9 cellular contexts compared by ENCODE assay signal in the genomic region with DNA sequence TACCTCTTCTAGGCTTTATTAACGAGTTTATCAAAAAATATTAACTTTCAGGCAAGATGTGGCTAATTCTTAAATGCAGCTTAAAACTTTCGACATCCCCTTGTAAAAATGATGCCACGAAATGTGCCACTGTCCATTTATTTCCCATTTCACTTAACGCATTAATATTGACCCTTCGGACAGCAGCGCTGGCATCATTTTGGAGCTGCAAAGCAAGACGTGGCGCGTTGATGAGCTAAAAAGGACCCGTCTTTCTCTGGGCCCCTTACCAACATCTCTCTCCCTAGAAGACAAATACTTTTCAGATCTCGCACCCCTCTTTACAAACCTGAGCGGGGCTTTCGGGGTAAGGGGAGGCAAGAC.
DNase-seq lines count a peak whose midpoint lies in the region; ATAC-seq, FAIRE-seq and TF ChIP-seq lines count a peak whose summit lies in the region.
"Had no signal": no experiment of that assay in that cellular context is flagged by ENCODE, and none has a peak within 500 bp of the region (broad histone marks: within the 10 kb centered on the region; RNA-seq: fewer than 3 reads in every experiment).

No MANE protein-coding gene starts in this region.

- no peaks in the 10 kb centered on the region for H3K9me1 ChIP-seq in endothelial cell of umbilical vein (replicated peaks; ENCODE audit: control insufficient read depth, extremely low read depth, insufficient read depth, low read length)

- no peak for TF ChIP-seq EP300 in ovary (IDR thresholded peaks at IDR 0.05)

- H3K9me3 Mint-ChIP-seq in Calu3 (ENCODE audit: low read depth, unreplicated experiment): no peaks in the 10 kb centered on the region

- DNase-seq in Calu3: no peak
- DNase-seq in NCI-H748 treated with DMSO at 0.1 percent for 48 hours (lab: John Stamatoyannopoulos, UW): peak; percentile 23
- DNase-seq in endothelial cell of umbilical vein (ENCODE audit: low read depth, low spot score): no peak
- no peak for DNase-seq in ovary
- DNase-seq in HEK293T (ENCODE audit: extremely low spot score): no peak

- H3K4me1 ChIP-seq in endothelial cell of umbilical vein (ENCODE audit: control insufficient read depth, extremely low read depth, insufficient read depth, low read length) (peaks cover 21% of the 10 kb centered on the region), ovary (ENCODE audit: insufficient read depth) (no peaks in the 10 kb centered on the region)

- dilution Hi-C loops in endothelial cell of umbilical vein (cut with MboI; ENCODE audit: extremely low pct_ligation_motif_present, low sequenced_read_pairs): loop anchor here (25.0 kb wide), 1 partner anchor 500 kb away; a partner anchor contains a TSS

- no peaks in the 10 kb centered on the region for H4K20me1 ChIP-seq in endothelial cell of umbilical vein (replicated peaks; ENCODE audit: control insufficient read depth, extremely low read depth, insufficient read depth, low read length)

- H3K79me2 ChIP-seq in endothelial cell of umbilical vein (ENCODE audit: control insufficient read depth, insufficient read depth, low read length): no peaks in the 10 kb centered on the region

- no peaks in the 10 kb centered on the region for H3K27me3 ChIP-seq in endothelial cell of umbilical vein (ENCODE audit: control insufficient read depth in 2 of 2, insufficient read depth in 2 of 2, low read length in 2 of 2)
- no peaks in the 10 kb centered on the region for H3K27me3 ChIP-seq in ovary

- peak overlapping the region; percentile 79 for H3K27ac ChIP-seq in endothelial cell of umbilical vein (ENCODE audit: insufficient read depth, low read depth, low read length)
- peak overlapping the region; percentile 78 to 88 for H3K27ac ChIP-seq in ovary

- H3K27me3 Mint-ChIP-seq in Calu3 (ENCODE audit: unreplicated experiment): no peaks in the 10 kb centered on the region

- FAIRE-seq in endothelial cell of umbilical vein (lab: Jason Lieb, UNC): no peak
- FAIRE-seq: K562 had no signal

- POLR2A ChIA-PET in endothelial cell of umbilical vein (lab: Charles Lee) (interaction anchor here (0.5 to 1.3 kb wide), 6 partner anchors 54 to 516 kb away, joined by 3 to 11 read pairs (median 3); no protein-coding TSS in a partner anchor), HEK293T (lab: Yijun Ruan, JAX) (interaction anchor here (1.2 to 1.8 kb wide), 4 partner anchors 83 to 507 kb away, joined by 3 to 6 read pairs (median 4); no protein-coding TSS in a partner anchor)

- no peaks in the 10 kb centered on the region for H3K4me1 Mint-ChIP-seq in Calu3 (ENCODE audit: low read depth, unreplicated experiment)

- H3K9me3 ChIP-seq in endothelial cell of umbilical vein (replicated peaks; ENCODE audit: control insufficient read depth, insufficient read depth, low read length): no peaks in the 10 kb centered on the region
- H3K9me3 ChIP-seq in ovary: no peaks in the 10 kb centered on the region

- H3K9ac ChIP-seq in endothelial cell of umbilical vein (replicated peaks; ENCODE audit: extremely low read depth, insufficient read depth, low read length): peak overlapping the region; percentile 79

- ATAC-seq in GM19455 (IDR thresholded peaks at IDR 0.05; ENCODE audit: unreplicated experiment): no peak
- ATAC-seq in GM18873 (IDR thresholded peaks at IDR 0.05; ENCODE audit: low FRiP score, unreplicated experiment): no peak
- ATAC-seq in HG03045 (IDR thresholded peaks at IDR 0.05; ENCODE audit: unreplicated experiment): no peak

- CTCF ChIA-PET in Calu3 (lab: Charles Lee): interaction anchor here (0.6 to 3.0 kb wide), 4 partner anchors 15 to 497 kb away, joined by 3 to 18 read pairs (median 12); no protein-coding TSS in a partner anchor
- CTCF ChIA-PET in endothelial cell of umbilical vein (lab: Charles Lee): interaction anchor here (0.8 to 7.9 kb wide), 25 partner anchors 14 to 524 kb away, joined by 3 to 140 read pairs (median 8); a partner anchor contains a TSS
- CTCF ChIA-PET in HEK293T (lab: Yijun Ruan, JAX): interaction anchor here (0.6 to 1.9 kb wide), 9 partner anchors 17 to 511 kb away, joined by 3 to 6 read pairs (median 4); no protein-coding TSS in a partner anchor

- peak overlapping the region; percentile 62 for H2AFZ ChIP-seq in endothelial cell of umbilical vein (ENCODE audit: low read depth, low read length)

- peaks cover 16% of the 10 kb centered on the region for H3K36me3 Mint-ChIP-seq in Calu3 (ENCODE audit: insufficient read depth, unreplicated experiment)

- peak overlapping the region; percentile 78 for H3K4me3 Mint-ChIP-seq in Calu3 (ENCODE audit: low read depth, unreplicated experiment)

- H3K4me3 ChIP-seq in endothelial cell of umbilical vein (replicated peaks in 1 of 3; ENCODE audit: insufficient read depth in 1 of 3, low read depth in 1 of 3, low read length in 3 of 3) (peak overlapping the region; percentile 9 to 59 (median 55)), ovary (peak overlapping the region; percentile 59)
- H3K4me3 ChIP-seq: K562 had no signal

- TF ChIP-seq CTCF in Calu3 (IDR thresholded peaks at IDR 0.05; ENCODE audit: unreplicated experiment): no peak
- TF ChIP-seq CTCF in endothelial cell of umbilical vein (IDR thresholded peaks at IDR 0.05; ENCODE audit: extremely low read depth in 1 of 2, insufficient read depth in 1 of 2, low read depth in 1 of 2, low read length in 2 of 2): no peak
- TF ChIP-seq CTCF in ovary (IDR thresholded peaks at IDR 0.05): no peak

- intact Hi-C loops in Calu3 (cut with micrococcal nuclease; ENCODE audit: unreplicated experiment) (loop anchor here (2.0 to 5.0 kb wide), 3 partner anchors 55 to 305 kb away; no protein-coding TSS in a partner anchor), endothelial cell of umbilical vein (cut with micrococcal nuclease) (loop anchor here (1.0 kb wide), 1 partner anchor 71 kb away; no protein-coding TSS in a partner anchor), ovary (cut with DNase I) (loop anchor here (2.0 to 10.0 kb wide), 5 partner anchors 180 to 518 kb away; a partner anchor contains a TSS)

- BruUV-seq in Calu3 (replicated peaks; lab: Mats Ljungman, UMichigan) (TSS peak; percentile 64), endothelial cell of umbilical vein (replicated peaks; lab: Mats Ljungman, UMichigan) (TSS peak; percentile 44)

- no peak for TF ChIP-seq POLR2A in endothelial cell of umbilical vein (IDR thresholded peaks at IDR 0.05; ENCODE audit: low read depth, low read length)
- TF ChIP-seq POLR2A in ovary (IDR thresholded peaks at IDR 0.05): no peak

- H3K36me3 ChIP-seq in endothelial cell of umbilical vein (ENCODE audit: control insufficient read depth in 2 of 2, extremely low read depth in 1 of 2, insufficient read depth in 2 of 2, low read length in 2 of 2) (no peaks in the 10 kb centered on the region), ovary (no peaks in the 10 kb centered on the region)

- H3K4me2 ChIP-seq in endothelial cell of umbilical vein (ENCODE audit: insufficient read depth, low read length): peak overlapping the region; percentile 88

- peak overlapping the region; percentile 56 for H3K27ac Mint-ChIP-seq in Calu3 (ENCODE audit: unreplicated experiment)

- WGBS in ovary, 3 donors: 12 to 31% (median 12%) methylated on average over 13 of the region's 13 CpGs

TF ChIP-seq in endothelial cell of umbilical vein, 7 proteins besides CTCF, POLR2A, EP300 and RAD21:
- TF ChIP-seq, protein P1, sequence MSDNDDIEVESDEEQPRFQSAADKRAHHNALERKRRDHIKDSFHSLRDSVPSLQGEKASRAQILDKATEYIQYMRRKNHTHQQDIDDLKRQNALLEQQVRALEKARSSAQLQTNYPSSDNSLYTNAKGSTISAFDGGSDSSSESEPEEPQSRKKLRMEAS (IDR thresholded peaks at IDR 0.05; ENCODE audit: insufficient read depth, insufficient read length): no peak
- TF ChIP-seq JUN (IDR thresholded peaks at IDR 0.05; ENCODE audit: borderline replicate concordance, insufficient read depth, insufficient read length, low read depth) (no peak), EZH2 (IDR thresholded peaks at IDR 0.05; ENCODE audit: borderline replicate concordance, low read depth, low read length, severe bottlenecking) (no peak), FOS (IDR thresholded peaks at IDR 0.05; ENCODE audit: borderline replicate concordance, insufficient read depth, low read length) (no peak), POLR2AphosphoS5 (IDR thresholded peaks at IDR 0.05; ENCODE audit: insufficient read depth, low read depth, low read length) (no peak), MYC (IDR thresholded peaks at IDR 0.05; ENCODE audit: low read depth, low read length) (no peak), GATA2 (IDR thresholded peaks at IDR 0.05; ENCODE audit: insufficient read depth, insufficient read length, low read depth, low read length) (no peak)

TF ChIP-seq in HEK293T, 16 proteins besides CTCF, POLR2A, EP300 and RAD21:
- TF ChIP-seq BHLHE40 (IDR thresholded peaks at IDR 0.05; ENCODE audit: borderline replicate concordance) (no peak), ZNF384 (IDR thresholded peaks at IDR 0.05) (no peak), HDGF (IDR thresholded peaks at IDR 0.05; ENCODE audit: borderline replicate concordance) (no peak), FOXA1 (IDR thresholded peaks at IDR 0.05) (no peak), TARDBP (IDR thresholded peaks at IDR 0.05) (no peak), NFRKB (IDR thresholded peaks at IDR 0.05) (no peak), FOXM1 (IDR thresholded peaks at IDR 0.05; ENCODE audit: borderline replicate concordance) (no peak), SP1 (IDR thresholded peaks at IDR 0.05) (no peak), SUZ12 (IDR thresholded peaks at IDR 0.05) (no peak), FOXK2 (IDR thresholded peaks at IDR 0.05) (no peak), ARNT (IDR thresholded peaks at IDR 0.05) (no peak), LEF1 (IDR thresholded peaks at IDR 0.05; ENCODE audit: borderline replicate concordance) (no peak), L3MBTL2 (conservative IDR thresholded peaks at IDR 0.05) (no peak), ELF4 (IDR thresholded peaks at IDR 0.05) (no peak)
- TF ChIP-seq, protein P2, sequence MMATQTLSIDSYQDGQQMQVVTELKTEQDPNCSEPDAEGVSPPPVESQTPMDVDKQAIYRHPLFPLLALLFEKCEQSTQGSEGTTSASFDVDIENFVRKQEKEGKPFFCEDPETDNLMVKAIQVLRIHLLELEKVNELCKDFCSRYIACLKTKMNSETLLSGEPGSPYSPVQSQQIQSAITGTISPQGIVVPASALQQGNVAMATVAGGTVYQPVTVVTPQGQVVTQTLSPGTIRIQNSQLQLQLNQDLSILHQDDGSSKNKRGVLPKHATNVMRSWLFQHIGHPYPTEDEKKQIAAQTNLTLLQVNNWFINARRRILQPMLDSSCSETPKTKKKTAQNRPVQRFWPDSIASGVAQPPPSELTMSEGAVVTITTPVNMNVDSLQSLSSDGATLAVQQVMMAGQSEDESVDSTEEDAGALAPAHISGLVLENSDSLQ (IDR thresholded peaks at IDR 0.05): no peak
